13 cellular contexts compared by ENCODE assay signal in the genomic region with DNA sequence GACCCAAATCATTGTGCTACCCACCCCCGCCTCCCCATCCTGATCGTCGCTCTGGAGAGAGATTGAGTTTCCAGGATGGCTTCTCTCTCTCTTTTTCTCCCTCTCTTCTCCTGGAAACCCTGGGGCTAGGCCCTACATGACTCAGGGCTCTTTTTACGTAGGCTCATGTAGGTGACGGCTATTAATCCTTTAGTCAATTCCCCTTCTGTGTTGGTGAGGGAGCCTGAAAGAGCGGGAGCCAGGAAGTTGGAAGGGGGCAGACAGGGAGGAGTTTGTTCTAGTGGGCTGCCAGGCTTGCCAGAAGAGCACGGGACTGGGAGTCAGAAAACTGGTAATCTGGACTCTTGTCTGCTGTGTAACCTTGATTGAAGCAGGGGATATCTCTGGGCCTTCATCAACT. TPM values are rescaled to one million over a fixed set of nuclear protein-coding genes. Genes with fewer than 3 reads are reported as not detected.
DNase-seq lines count a peak whose midpoint lies in the region; ATAC-seq and TF ChIP-seq lines count a peak whose summit lies in the region.
"Had no signal": no experiment of that assay in that cellular context is flagged by ENCODE, and none has a peak within 500 bp of the region (broad histone marks: within the 10 kb centered on the region; RNA-seq: fewer than 3 reads in every experiment).

No MANE protein-coding gene starts in this region.

- peak overlapping the region; percentile 33 for H3K27ac Mint-ChIP-seq in CD4-positive, alpha-beta T cell
- H3K27ac Mint-ChIP-seq in activated T-helper 2 cell treated with anti-CD3 and anti-CD28 coated beads, Interferon-gamma antibody, Interleukin-2, Interleukin-4, amounts not matched to agents 10 μg/mL and 5 μg/mL and 100 μg/mL, durations not matched to agents 14 hours and 24 hours and 36 hours, result no peak overlapping the region

- no peak overlapping the region for H3K27ac ChIP-seq in CD4-positive, alpha-beta T cell (ENCODE audit: low read depth, low read length)
- peak overlapping the region; percentile 44 for H3K27ac ChIP-seq in osteoblast (ENCODE audit: low read depth, low read length)

- no peaks in the 10 kb centered on the region for H3K9me3 Mint-ChIP-seq in CD4-positive, alpha-beta T cell
- H3K9me3 Mint-ChIP-seq in activated T-helper 2 cell treated with anti-CD3 and anti-CD28 coated beads, Interferon-gamma antibody, Interleukin-2, Interleukin-4, amounts not matched to agents 10 μg/mL and 5 μg/mL and 100 μg/mL, durations not matched to agents 14 hours and 24 hours and 36 hours, result no peaks in the 10 kb centered on the region

- no peak for DNase-seq in CD4-positive, alpha-beta T cell
- DNase-seq in NCI-H69 (lab: John Stamatoyannopoulos, UW) (peak; percentile 45), osteoblast (ENCODE audit: insufficient read length, low spot score, missing footprints) (peak; percentile 26), NOMO-1 treated with DMSO at 0.1 percent for 48 hours (lab: John Stamatoyannopoulos, UW; ENCODE audit: unreplicated experiment) (no peak), GM19240 (ENCODE audit: insufficient read length, low spot score) (no peak)
- DNase-seq in activated T-helper 2 cell treated with anti-CD3 and anti-CD28 coated beads, Interferon-gamma antibody, Interleukin-2, Interleukin-4, amounts not matched to agents 10 μg/mL and 5 μg/mL and 100 μg/mL, durations not matched to agents 14 hours and 24 hours and 36 hours (ENCODE audit: low spot score), result no peak
- DNase-seq: activated effector memory CD4-positive, alpha-beta T cell treated with Interleukin-2 at 50 U/mL for 16 hours; AML-193; Kasumi-1; NCI-H345; SIG-M5 had no signal

- no peak overlapping the region for H3K4me2 ChIP-seq in osteoblast (ENCODE audit: insufficient read depth, low read length)

- peaks cover 97% of the 10 kb centered on the region for H3K79me2 ChIP-seq in osteoblast (ENCODE audit: insufficient read depth, low read length)

- CTCF ChIA-PET in CD4-positive, alpha-beta T cell (lab: Charles Lee), result interaction anchor here (1.5 kb wide), 1 partner anchor 11 kb away, joined by 4 read pairs; no protein-coding TSS in a partner anchor

- H3K4me1 Mint-ChIP-seq in CD4-positive, alpha-beta T cell (ENCODE audit: low read depth), result peaks cover 64% of the 10 kb centered on the region
- peaks cover 33% of the 10 kb centered on the region for H3K4me1 Mint-ChIP-seq in activated T-helper 2 cell treated with anti-CD3 and anti-CD28 coated beads, Interferon-gamma antibody, Interleukin-2, Interleukin-4, amounts not matched to agents 10 μg/mL and 5 μg/mL and 100 μg/mL, durations not matched to agents 14 hours and 24 hours and 36 hours (ENCODE audit: low read depth)

- H4K20me1 ChIP-seq in osteoblast (ENCODE audit: insufficient read depth, low read length), result peaks cover 68% of the 10 kb centered on the region

- no peaks in the 10 kb centered on the region for H3K27me3 Mint-ChIP-seq in CD4-positive, alpha-beta T cell
- no peaks in the 10 kb centered on the region for H3K27me3 Mint-ChIP-seq in activated T-helper 2 cell treated with anti-CD3 and anti-CD28 coated beads, Interferon-gamma antibody, Interleukin-2, Interleukin-4, amounts not matched to agents 10 μg/mL and 5 μg/mL and 100 μg/mL, durations not matched to agents 14 hours and 24 hours and 36 hours (ENCODE audit: low read depth)

- H3K27me3 ChIP-seq in CD4-positive, alpha-beta T cell (ENCODE audit: control insufficient read depth, insufficient read depth, low read length), result no peaks in the 10 kb centered on the region
- no peaks in the 10 kb centered on the region for H3K27me3 ChIP-seq in osteoblast (ENCODE audit: insufficient read depth, low read length)

- intact Hi-C loops in CD4-positive, alpha-beta T cell (cut with DNase I, micrococcal nuclease), result no loop called here
- intact Hi-C loops in activated T-helper 2 cell treated with anti-CD3 and anti-CD28 coated beads, Interferon-gamma antibody, Interleukin-2, Interleukin-4, amounts not matched to agents 10 μg/mL and 5 μg/mL and 100 μg/mL, durations not matched to agents 14 hours and 24 hours and 36 hours (cut with micrococcal nuclease), result no loop called here

- peaks cover 16% of the 10 kb centered on the region for H3K4me1 ChIP-seq in osteoblast (ENCODE audit: insufficient read depth, low read length)

- peaks cover 29% of the 10 kb centered on the region for H3K36me3 ChIP-seq in osteoblast (ENCODE audit: insufficient read depth, low read length)

- H3K36me3 Mint-ChIP-seq in CD4-positive, alpha-beta T cell (ENCODE audit: low read depth), result peaks cover 59% of the 10 kb centered on the region
- peaks cover 49% of the 10 kb centered on the region for H3K36me3 Mint-ChIP-seq in activated T-helper 2 cell treated with anti-CD3 and anti-CD28 coated beads, Interferon-gamma antibody, Interleukin-2, Interleukin-4, amounts not matched to agents 10 μg/mL and 5 μg/mL and 100 μg/mL, durations not matched to agents 14 hours and 24 hours and 36 hours (ENCODE audit: low read depth)

- no peak overlapping the region for H3K4me3 Mint-ChIP-seq in CD4-positive, alpha-beta T cell
- no peak overlapping the region for H3K4me3 Mint-ChIP-seq in activated T-helper 2 cell treated with anti-CD3 and anti-CD28 coated beads, Interferon-gamma antibody, Interleukin-2, Interleukin-4, amounts not matched to agents 10 μg/mL and 5 μg/mL and 100 μg/mL, durations not matched to agents 14 hours and 24 hours and 36 hours (ENCODE audit: low read depth)

- POLR2A ChIA-PET in CD4-positive, alpha-beta T cell (lab: Charles Lee), result interaction anchor here (0.9 kb wide), 1 partner anchor 15 kb away, joined by 4 read pairs; no protein-coding TSS in a partner anchor

- no peaks in the 10 kb centered on the region for H3K9me3 ChIP-seq in CD4-positive, alpha-beta T cell (ENCODE audit: control insufficient read depth, low read length)
- H3K9me3 ChIP-seq in osteoblast (ENCODE audit: low read depth, low read length), result no peaks in the 10 kb centered on the region

- ATAC-seq in CD4-positive, alpha-beta T cell (ENCODE audit: poor library complexity), result no peak
- ATAC-seq in esophagus mucosa (peak; percentile 72), GM21381 (IDR thresholded peaks at IDR 0.05; ENCODE audit: unreplicated experiment) (no peak)

- TF ChIP-seq CTCF in CD4-positive, alpha-beta T cell (IDR thresholded peaks at IDR 0.05), result no peak
- TF ChIP-seq CTCF in osteoblast (IDR thresholded peaks at IDR 0.05; ENCODE audit: extremely low read depth, low read depth, low read length), result no peak

- no peak overlapping the region for H2AFZ ChIP-seq in osteoblast (ENCODE audit: low read length)

- no peak overlapping the region for H3K4me3 ChIP-seq in osteoblast (ENCODE audit: insufficient read depth, low read length)

RNA-seq across cellular contexts. Expression of a gene that starts 9.7 kb away (rescaled TPM):
- total RNA-seq in CD4-positive, alpha-beta T cell, result 10 to 100 TPM; 23.6 to 23.7 TPM
- total RNA-seq in esophagus mucosa (28.3 TPM), osteoblast (112 and 124 TPM in 2 replicates)
- total RNA-seq in activated T-helper 2 cell treated with anti-CD3 and anti-CD28 coated beads, Interferon-gamma antibody, Interleukin-2, Interleukin-4, amounts not matched to agents 10 μg/mL and 5 μg/mL and 100 μg/mL, durations not matched to agents 14 hours and 24 hours and 36 hours, result 50.3 and 50.8 TPM in 2 replicates

Comparison
In these comparisons a context has a peak if more than half of its experiments do, and no peak if none do; other contexts are left out.
1. DNase-seq: peak in NCI-H69 (single experiment) and osteoblast (single experiment); none in CD4-positive, alpha-beta T cell (0 of 10), activated T-helper 2 cell treated with anti-CD3 and anti-CD28 coated beads, Interferon-gamma antibody, Interleukin-2, Interleukin-4, amounts not matched to agents 10 μg/mL and 5 μg/mL and 100 μg/mL, durations not matched to agents 14 hours and 24 hours and 36 hours (single experiment), NOMO-1 treated with DMSO at 0.1 percent for 48 hours (single experiment) and GM19240 (single experiment).